ENCODE assay signal across 9 cellular contexts in genomic region chr6:124854338-124854922, GRCh38.
DNase-seq lines count a peak whose midpoint lies in the region; FAIRE-seq and TF ChIP-seq lines count a peak whose summit lies in the region.
"Had no signal": no experiment of that assay in that cellular context is flagged by ENCODE, and none has a peak within 500 bp of the region (broad histone marks: within the 10 kb centered on the region; RNA-seq: fewer than 3 reads in every experiment).

No MANE protein-coding gene starts in this region.

- H3K27me3 ChIP-seq in ascending aorta (no peaks in the 10 kb centered on the region), neuronal stem cell (ENCODE audit: control insufficient read depth in 3 of 3, insufficient read depth in 3 of 3, low read depth in 1 of 3, low read length in 3 of 3) (no peaks in the 10 kb centered on the region)
- H3K27me3 ChIP-seq: vagina had no signal

- no peaks in the 10 kb centered on the region for H3K4me1 ChIP-seq in ascending aorta
- H3K4me1 ChIP-seq in neuronal stem cell (ENCODE audit: control insufficient read depth in 2 of 2, insufficient read depth in 1 of 2, low read depth in 1 of 2, low read length in 2 of 2) = no peaks in the 10 kb centered on the region
- H3K4me1 ChIP-seq: vagina had no signal

- no peak overlapping the region for H2BK5ac ChIP-seq in neuronal stem cell (ENCODE audit: low read length)

- WGBS in neuronal stem cell (ENCODE audit: extremely low coverage in 2 of 2, insufficient read length in 2 of 2, insufficient replicate concordance in 1 of 2), 2 donors = no CpG with 5 or more reads among the region's 1 CpG

- DNase-seq in DMS53 (lab: John Stamatoyannopoulos, UW) = peak; percentile 39
- no peak for DNase-seq in LNCaP clone FGC (ENCODE audit: low read depth)
- DNase-seq in ascending aorta (ENCODE audit: low spot score in 2 of 2) = no peak
- no peak for DNase-seq in neuronal stem cell (ENCODE audit: low spot score)
- no peak for DNase-seq in MV-4-11 (lab: John Stamatoyannopoulos, UW)
- DNase-seq: stimulated activated CD4-positive, alpha-beta T cell treated with anti-CD3 and anti-CD28 coated beads, Interleukin-4, amount 100 ng/mL, for 4 hours had no signal

- no peak overlapping the region for H2BK15ac ChIP-seq in neuronal stem cell (ENCODE audit: low read length)

- no peaks in the 10 kb centered on the region for H3K27me3 Mint-ChIP-seq in nephron (ENCODE audit: low read depth)

- H3K4me1 Mint-ChIP-seq in nephron = no peaks in the 10 kb centered on the region

- H3K4ac ChIP-seq in neuronal stem cell (ENCODE audit: low read length) = no peak overlapping the region

- H4K91ac ChIP-seq in neuronal stem cell (ENCODE audit: low read depth, low read length, poor library complexity) = no peak overlapping the region

- H3K4me3 ChIP-seq in LNCaP clone FGC (ENCODE audit: low read depth, low read length) = no peak overlapping the region
- H3K4me3 ChIP-seq in ascending aorta = no peak overlapping the region
- H3K4me3 ChIP-seq in neuronal stem cell (ENCODE audit: low read length in 2 of 2) = no peak overlapping the region
- H3K4me3 ChIP-seq: vagina had no signal

- no peaks in the 10 kb centered on the region for H3K36me3 Mint-ChIP-seq in nephron (ENCODE audit: low read depth)

- H3K9me3 ChIP-seq in ascending aorta (no peaks in the 10 kb centered on the region), neuronal stem cell (replicated peaks in 1 of 2; ENCODE audit: control insufficient read depth in 2 of 2, insufficient read depth in 1 of 2, low read depth in 1 of 2, low read length in 2 of 2) (no peaks in the 10 kb centered on the region)
- H3K9me3 ChIP-seq: vagina had no signal

- no peak overlapping the region for H3K4me3 Mint-ChIP-seq in nephron

- H3K4me2 ChIP-seq in neuronal stem cell (ENCODE audit: insufficient read depth, low read length, poor library complexity, severe bottlenecking) = no peak overlapping the region

- H4K8ac ChIP-seq in neuronal stem cell (ENCODE audit: low read depth, low read length) = no peak overlapping the region

- H3K36me3 ChIP-seq in ascending aorta (no peaks in the 10 kb centered on the region), neuronal stem cell (replicated peaks in 1 of 2; ENCODE audit: control insufficient read depth in 2 of 2, insufficient read depth in 2 of 2, low read length in 2 of 2) (no peaks in the 10 kb centered on the region)
- H3K36me3 ChIP-seq: vagina had no signal

- H3K27ac ChIP-seq in ascending aorta (no peak overlapping the region), neuronal stem cell (replicated peaks; ENCODE audit: low read length) (no peak overlapping the region)
- H3K27ac ChIP-seq: vagina had no signal

- no peaks in the 10 kb centered on the region for H3K9me3 Mint-ChIP-seq in nephron

- H3K23ac ChIP-seq in neuronal stem cell (ENCODE audit: low read depth, low read length, poor library complexity) = no peak overlapping the region

- H2AFZ ChIP-seq in neuronal stem cell (ENCODE audit: low read length) = no peak overlapping the region

- H3K9ac ChIP-seq in neuronal stem cell (ENCODE audit: low read depth, low read length, poor library complexity) = no peak overlapping the region

- intact Hi-C loops in ascending aorta (cut with DNase I) = loop anchor here (5.0 kb wide), 1 partner anchor 1052 kb away; the partner anchor contains the start of gene NKAIN2

- H2BK12ac ChIP-seq in neuronal stem cell (ENCODE audit: low read length) = no peak overlapping the region

- peak; percentile 33 for TF ChIP-seq CTCF in LNCaP clone FGC (IDR thresholded peaks at IDR 0.05; ENCODE audit: control insufficient read depth, extremely low read depth, insufficient read depth)
- peak; percentile 27 to 62 (median 41) for TF ChIP-seq CTCF in nephron (IDR thresholded peaks at IDR 0.05; ENCODE audit: unreplicated experiment in 3 of 3)
- no peak for TF ChIP-seq CTCF in ascending aorta (IDR thresholded peaks at IDR 0.05)

- no peak overlapping the region for H3K27ac Mint-ChIP-seq in nephron

- no peaks in the 10 kb centered on the region for H3K79me1 ChIP-seq in neuronal stem cell (ENCODE audit: low read depth, low read length)

- peak; percentile 85 for FAIRE-seq in TTC549 (lab: Jason Lieb, UNC)

- no peak overlapping the region for H2AK5ac ChIP-seq in neuronal stem cell (ENCODE audit: low read depth, low read length)

- H2BK120ac ChIP-seq in neuronal stem cell (ENCODE audit: low read depth, low read length) = no peak overlapping the region

- no peak overlapping the region for H3K18ac ChIP-seq in neuronal stem cell (ENCODE audit: low read length)

- H3K14ac ChIP-seq in neuronal stem cell (ENCODE audit: low read length) = no peak overlapping the region

Comparison
In these comparisons a context has a peak if more than half of its experiments do, and no peak if none do; other contexts are left out.
1. CTCF ChIP-seq: peak in LNCaP clone FGC (single experiment) and nephron (3 of 3); none in ascending aorta (0 of 3).